17 cellular contexts compared by ENCODE assay signal in the genomic region with DNA sequence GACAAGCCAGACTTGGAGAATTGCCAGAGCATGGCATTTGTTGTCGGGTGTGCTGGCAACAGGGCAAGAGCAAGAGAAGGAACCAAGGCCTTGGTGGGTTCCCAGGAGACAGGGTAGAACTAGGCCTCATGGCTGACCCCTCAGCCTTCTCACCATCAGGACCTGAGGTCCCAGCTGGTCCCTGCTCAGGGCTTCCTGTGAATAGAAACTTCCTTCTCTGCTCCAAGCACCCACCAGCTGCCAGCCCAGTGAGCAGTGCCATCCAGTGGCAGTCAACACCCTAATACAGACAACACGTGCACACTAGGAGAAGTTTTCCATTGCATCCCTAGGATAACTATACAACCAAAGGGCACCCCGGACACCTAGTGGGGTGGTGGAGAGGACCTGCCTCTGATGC. TPM values are rescaled to one million over a fixed set of nuclear protein-coding genes. Genes with fewer than 3 reads are reported as not detected.
DNase-seq lines count a peak whose midpoint lies in the region; ATAC-seq and TF ChIP-seq lines count a peak whose summit lies in the region.
"Had no signal": no experiment of that assay in that cellular context is flagged by ENCODE, and none has a peak within 500 bp of the region (broad histone marks: within the 10 kb centered on the region; RNA-seq: fewer than 3 reads in every experiment).

No MANE protein-coding gene starts in this region.

- H3K27ac ChIP-seq in heart right ventricle = no peak overlapping the region
- no peak overlapping the region for H3K27ac ChIP-seq in aorta (ENCODE audit: low read depth in 1 of 2, low read length in 2 of 2)
- H3K27ac ChIP-seq in upper lobe of right lung = no peak overlapping the region
- H3K27ac ChIP-seq: sigmoid colon had no signal

- H3K36me3 ChIP-seq in heart right ventricle (no peaks in the 10 kb centered on the region), aorta (ENCODE audit: control insufficient read depth in 1 of 2, insufficient read depth in 2 of 2, low read length in 1 of 2) (no peaks in the 10 kb centered on the region), upper lobe of right lung (no peaks in the 10 kb centered on the region)
- H3K36me3 ChIP-seq: sigmoid colon had no signal

- H3K9me3 Mint-ChIP-seq in chondrocyte (ENCODE audit: low read depth) = no peaks in the 10 kb centered on the region
- H3K9me3 Mint-ChIP-seq: activated naive CD8-positive, alpha-beta T cell treated with anti-CD3 and anti-CD28 coated beads for 36 hours; central memory CD8-positive, alpha-beta T cell; GM23338; nephron progenitor cell had no signal

- H3K4me3 ChIP-seq in heart right ventricle (no peak overlapping the region), aorta (ENCODE audit: low read length in 2 of 2) (no peak overlapping the region), upper lobe of right lung (no peak overlapping the region)
- H3K4me3 ChIP-seq: GM23338, sigmoid colon had no signal

- ATAC-seq in heart right ventricle = peak in 3 of 8 donors; percentile 28 to 37 (median 36)
- ATAC-seq in aorta (ENCODE audit: low FRiP score) = peak; percentile 31
- ATAC-seq in upper lobe of right lung = no peak
- ATAC-seq: GM23338, SK-N-SH treated with all-trans-retinoic acid at 6 μM for 48 hours had no signal

- no peak overlapping the region for H3K4me3 Mint-ChIP-seq in chondrocyte (ENCODE audit: unreplicated experiment)
- H3K4me3 Mint-ChIP-seq: activated naive CD8-positive, alpha-beta T cell treated with anti-CD3 and anti-CD28 coated beads for 36 hours; central memory CD8-positive, alpha-beta T cell; GM23338; nephron progenitor cell had no signal

- intact Hi-C loops in heart right ventricle (cut with DNase I) (loop anchor here in 7 of 10 donors (2.0 to 10.0 kb wide), 8 partner anchors 52 to 259 kb away; a partner anchor contains a TSS), cardiac septum (cut with DNase I) (loop anchor here (5.0 kb wide), 1 partner anchor 104 kb away; a partner anchor contains a TSS), aorta (cut with DNase I) (loop anchor here in 1 of 2 donors (5.0 to 10.0 kb wide), 2 partner anchors 161 to 262 kb away; a partner anchor contains a TSS), upper lobe of right lung (cut with DNase I) (loop anchor here (5.0 to 10.0 kb wide), 2 partner anchors 59 to 242 kb away; no protein-coding TSS in a partner anchor)

- 53 to 75% methylated on average over 3 of the region's 3 CpGs for WGBS in heart right ventricle, 2 donors
- WGBS in aorta, 2 donors = 36 to 40% methylated on average over 3 of the region's 3 CpGs

- H3K9me3 ChIP-seq in heart right ventricle (no peaks in the 10 kb centered on the region), aorta (ENCODE audit: control insufficient read depth, low read length) (no peaks in the 10 kb centered on the region), upper lobe of right lung (no peaks in the 10 kb centered on the region)
- H3K9me3 ChIP-seq: sigmoid colon had no signal

- H3K27ac Mint-ChIP-seq in chondrocyte (ENCODE audit: unreplicated experiment) = no peak overlapping the region
- H3K27ac Mint-ChIP-seq: activated naive CD8-positive, alpha-beta T cell treated with anti-CD3 and anti-CD28 coated beads for 36 hours; GM23338; nephron progenitor cell had no signal

- DNase-seq in heart right ventricle = no peak
- DNase-seq in cardiac septum (ENCODE audit: low spot score) = no peak
- DNase-seq in NCI-H1694 treated with DMSO at 0.1 percent for 48 hours (lab: John Stamatoyannopoulos, UW) = peak; percentile 72
- DNase-seq in chondrocyte (ENCODE audit: low spot score) = no peak
- DNase-seq in aorta = peak in 1 of 2 donors; percentile 53
- DNase-seq in HEK293T (ENCODE audit: extremely low spot score) = no peak
- no peak for DNase-seq in upper lobe of right lung
- no peak for DNase-seq in epidermal melanocyte (ENCODE audit: insufficient read length, low spot score)
- DNase-seq: activated CD4-positive, CD25-positive, alpha-beta regulatory T cell; activated naive CD8-positive, alpha-beta T cell treated with anti-CD3 and anti-CD28 coated beads for 36 hours; erythroblast; NCI-H510A treated with DMSO at 0.1 percent for 48 hours; nephron progenitor cell; sigmoid colon had no signal

- H3K27me3 ChIP-seq in heart right ventricle = no peaks in the 10 kb centered on the region
- no peaks in the 10 kb centered on the region for H3K27me3 ChIP-seq in aorta (ENCODE audit: control insufficient read depth in 1 of 2, insufficient read depth in 2 of 2, low read length in 1 of 2)
- no peaks in the 10 kb centered on the region for H3K27me3 ChIP-seq in upper lobe of right lung
- H3K27me3 ChIP-seq: sigmoid colon had no signal

- TF ChIP-seq CTCF in heart right ventricle (IDR thresholded peaks at IDR 0.05) (peak in 5 of 9 donors; percentile 5 to 36 (median 19)), chondrocyte (IDR thresholded peaks at IDR 0.05) (peak; percentile 25), upper lobe of right lung (IDR thresholded peaks at IDR 0.05) (no peak)

- H3K27me3 Mint-ChIP-seq in chondrocyte (ENCODE audit: low read depth) = no peaks in the 10 kb centered on the region
- H3K27me3 Mint-ChIP-seq: activated naive CD8-positive, alpha-beta T cell treated with anti-CD3 and anti-CD28 coated beads for 36 hours; central memory CD8-positive, alpha-beta T cell had no signal

- CTCF ChIA-PET in HEK293T (lab: Yijun Ruan, JAX) = interaction anchor here (1.1 kb wide), 1 partner anchor 53 kb away, joined by 3 read pairs; no protein-coding TSS in a partner anchor

- no peaks in the 10 kb centered on the region for H3K36me3 Mint-ChIP-seq in chondrocyte (ENCODE audit: low read depth)
- H3K36me3 Mint-ChIP-seq: activated naive CD8-positive, alpha-beta T cell treated with anti-CD3 and anti-CD28 coated beads for 36 hours had no signal

- H3K4me1 ChIP-seq in heart right ventricle (peaks cover 0 to 28% (median 6%) of the 10 kb centered on the region in 9 donors), aorta (ENCODE audit: control insufficient read depth in 1 of 2, insufficient read depth in 2 of 2, low read length in 2 of 2) (no peaks in the 10 kb centered on the region), upper lobe of right lung (peaks cover 11% of the 10 kb centered on the region)

- POLR2A ChIA-PET in HEK293T (lab: Yijun Ruan, JAX) = no interaction called here

- H3K4me1 Mint-ChIP-seq in chondrocyte (ENCODE audit: low read depth) = peaks cover 26% of the 10 kb centered on the region

TF ChIP-seq in HEK293T, 16 proteins besides CTCF, POLR2A, EP300 and RAD21:
- TF ChIP-seq ELF4 (IDR thresholded peaks at IDR 0.05) (no peak), ZNF384 (IDR thresholded peaks at IDR 0.05) (no peak), BHLHE40 (IDR thresholded peaks at IDR 0.05; ENCODE audit: borderline replicate concordance) (no peak), CTBP1 (IDR thresholded peaks at IDR 0.05; ENCODE audit: borderline replicate concordance) (no peak), L3MBTL2 (conservative IDR thresholded peaks at IDR 0.05) (no peak)
- TF ChIP-seq, protein P1, sequence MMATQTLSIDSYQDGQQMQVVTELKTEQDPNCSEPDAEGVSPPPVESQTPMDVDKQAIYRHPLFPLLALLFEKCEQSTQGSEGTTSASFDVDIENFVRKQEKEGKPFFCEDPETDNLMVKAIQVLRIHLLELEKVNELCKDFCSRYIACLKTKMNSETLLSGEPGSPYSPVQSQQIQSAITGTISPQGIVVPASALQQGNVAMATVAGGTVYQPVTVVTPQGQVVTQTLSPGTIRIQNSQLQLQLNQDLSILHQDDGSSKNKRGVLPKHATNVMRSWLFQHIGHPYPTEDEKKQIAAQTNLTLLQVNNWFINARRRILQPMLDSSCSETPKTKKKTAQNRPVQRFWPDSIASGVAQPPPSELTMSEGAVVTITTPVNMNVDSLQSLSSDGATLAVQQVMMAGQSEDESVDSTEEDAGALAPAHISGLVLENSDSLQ (IDR thresholded peaks at IDR 0.05) = no peak
TF ChIP-seq in HEK293T: peak in this region for 0.

RNA-seq across cellular contexts. Expression of a gene that starts 22.8 kb away (rescaled TPM):
- total RNA-seq in heart right ventricle (100 to 1,000 TPM; 237 to 385 (median 294) TPM), cardiac septum (418 TPM), chondrocyte (1.4 to 12.1 TPM (median 10.9 TPM) in 3 replicates), aorta (1,000 to 10,000 TPM in 1 of 2 donors, 100 to 1,000 TPM in 1; 934 to 1,126 TPM), upper lobe of right lung (1,046 TPM)
- polyA plus RNA-seq in heart right ventricle (1,000 to 10,000 TPM in 1 of 2 donors, 100 to 1,000 TPM in 1; 630 to 2,261 TPM), aorta (1,000 to 10,000 TPM; 3,932 to 5,181 TPM)

RNA-seq across cellular contexts. Expression of a gene that starts 27.7 kb away (rescaled TPM):
- not detected for total RNA-seq in heart right ventricle
- polyA plus RNA-seq in heart right ventricle = not detected
- total RNA-seq in cardiac septum = not detected
- total RNA-seq in chondrocyte = 0.47 to 0.94 TPM in 2 of 3 replicates, not detected in the other
- total RNA-seq in aorta = not detected
- polyA plus RNA-seq in aorta = not detected
- not detected for total RNA-seq in upper lobe of right lung
- total RNA-seq: GM23338, sigmoid colon had no signal
- polyA plus RNA-seq: sigmoid colon had no signal

RNA-seq across cellular contexts. Expression of a gene that starts 32.6 kb away (rescaled TPM):
- 100 to 1,000 TPM in 2 of 10 donors, 10 to 100 TPM in 8; 29.4 to 166 (median 68.1) TPM for total RNA-seq in heart right ventricle
- 100 to 1,000 TPM; 196 to 755 TPM for polyA plus RNA-seq in heart right ventricle
- total RNA-seq in cardiac septum = 107 TPM
- 331 to 404 TPM (median 388 TPM) in 3 replicates for total RNA-seq in chondrocyte
- total RNA-seq in aorta = 100 to 1,000 TPM; 406 to 967 TPM
- 1,000 to 10,000 TPM; 3,369 to 4,033 TPM for polyA plus RNA-seq in aorta
- 377 TPM for total RNA-seq in upper lobe of right lung

RNA-seq across cellular contexts. Expression of a gene that starts 36.0 kb away (rescaled TPM):
- total RNA-seq in heart right ventricle = 1 to 10 TPM in 3 of 10 donors, under 1 TPM in 1, not detected in 6; 0.30 to 2.9 (median 1.9) TPM
- polyA plus RNA-seq in heart right ventricle = 1 to 10 TPM; 2.4 to 6.3 TPM
- 1.3 TPM for total RNA-seq in cardiac septum
- 6.5 to 10.8 TPM (median 8.7 TPM) in 3 replicates for total RNA-seq in chondrocyte
- 1 to 10 TPM; 2.3 to 3.8 TPM for total RNA-seq in aorta
- 10 to 100 TPM in 1 of 2 donors, 1 to 10 TPM in 1; 3.0 to 11.7 TPM for polyA plus RNA-seq in aorta
- total RNA-seq in upper lobe of right lung = 1.3 TPM
- total RNA-seq: activated naive CD8-positive, alpha-beta T cell treated with anti-CD3 and anti-CD28 coated beads for 36 hours; GM23338 had no signal
- polyA plus RNA-seq: GM23338 had no signal

RNA-seq across cellular contexts. Expression of a gene that starts 52.6 kb away (rescaled TPM):
- total RNA-seq in heart right ventricle (not detected), cardiac septum (not detected), chondrocyte (not detected in 3 replicates), aorta (not detected), upper lobe of right lung (not detected)
- polyA plus RNA-seq in heart right ventricle (under 1 TPM in 1 of 2 donors, not detected in 1; 0.20 TPM), aorta (not detected)
- total RNA-seq: activated naive CD8-positive, alpha-beta T cell treated with anti-CD3 and anti-CD28 coated beads for 36 hours; GM23338; sigmoid colon had no signal
- polyA plus RNA-seq: GM23338, sigmoid colon had no signal

Comparison
In these comparisons a context has a peak if more than half of its experiments do, and no peak if none do; other contexts are left out.
1. RNA of a gene that starts 22.8 kb away (total RNA-seq): 934 to 1,126 TPM in aorta, 1,046 TPM in upper lobe of right lung (single experiment), 418 TPM in cardiac septum (single experiment) and 237 to 385 TPM in heart right ventricle; 1.4 to 12.1 TPM in chondrocyte; every median in the first group is over 10 times any median in the second.